8 cellular contexts compared by ENCODE assay signal in genomic region chr19:47035127-47035494, GRCh38.
DNase-seq lines count a peak whose midpoint lies in the region; ATAC-seq and TF ChIP-seq lines count a peak whose summit lies in the region.

No MANE protein-coding gene starts in this region.

- H3K27me3 ChIP-seq in parathyroid adenoma (ENCODE audit: control insufficient read depth, insufficient read depth, low read length), result no peaks in the 10 kb centered on the region

- H3K4me1 ChIP-seq in parathyroid adenoma, result peaks cover 8% of the 10 kb centered on the region

- peak overlapping the region; percentile 99 for H2AFZ ChIP-seq in parathyroid adenoma

- H3K4me1 Mint-ChIP-seq in effector memory CD8-positive, alpha-beta T cell (ENCODE audit: low read depth in 2 of 2), result peaks cover 11 to 21% of the 10 kb centered on the region in 2 donors

- H3K36me3 ChIP-seq in parathyroid adenoma (ENCODE audit: control insufficient read depth, insufficient read depth, low read length), result no peaks in the 10 kb centered on the region

- no peaks in the 10 kb centered on the region for H3K79me2 ChIP-seq in parathyroid adenoma

- no peak for TF ChIP-seq CTCF in parathyroid adenoma (IDR thresholded peaks at IDR 0.05)

- H3K4me3 Mint-ChIP-seq in effector memory CD8-positive, alpha-beta T cell, result peak overlapping the region; percentile 80

- H3K27ac ChIP-seq in parathyroid adenoma, result no peak overlapping the region

- no peaks in the 10 kb centered on the region for H3K9me3 ChIP-seq in parathyroid adenoma (ENCODE audit: control insufficient read depth, low read length)

- H3K36me3 Mint-ChIP-seq in effector memory CD8-positive, alpha-beta T cell (ENCODE audit: insufficient read depth), result peaks cover 16% of the 10 kb centered on the region

- H3K27ac Mint-ChIP-seq in effector memory CD8-positive, alpha-beta T cell, result peak overlapping the region; percentile 46 to 64

- H3K4me3 ChIP-seq in parathyroid adenoma (ENCODE audit: low read depth, low read length), result peak overlapping the region; percentile 67

- H3K9me3 Mint-ChIP-seq in effector memory CD8-positive, alpha-beta T cell, result no peaks in the 10 kb centered on the region

- peaks cover 16 to 23% of the 10 kb centered on the region in 2 donors for H3K27me3 Mint-ChIP-seq in effector memory CD8-positive, alpha-beta T cell

- H3K9ac ChIP-seq in parathyroid adenoma, result no peak overlapping the region

- no peak for ATAC-seq in effector memory CD8-positive, alpha-beta T cell (replicated peaks)
- ATAC-seq in HG02885 (IDR thresholded peaks at IDR 0.05; ENCODE audit: poor library complexity, unreplicated experiment), result no peak

- DNase-seq in stimulated activated CD4-positive, alpha-beta T cell treated with anti-CD3 and anti-CD28 coated beads, Interleukin-15, amount 100 ng/mL, for 24 hours, result peak; percentile 22
- no peak for DNase-seq in stimulated activated CD4-positive, alpha-beta T cell treated with anti-CD3 and anti-CD28 coated beads, Interleukin-12 subunit alpha, Interleukin-12 subunit beta, amount 100 ng/mL, for 4 hours
- DNase-seq in RPMI8226, result peak; percentile 23
- DNase-seq in effector memory CD8-positive, alpha-beta T cell, result no peak
- DNase-seq in NOMO-1 treated with DMSO at 0.1 percent for 48 hours (lab: John Stamatoyannopoulos, UW; ENCODE audit: unreplicated experiment), result no peak
- DNase-seq in stimulated activated CD4-positive, alpha-beta T cell treated with anti-CD3 and anti-CD28 coated beads, Interleukin-2, amount 100 ng/mL, for 24 hours, result no peak

- peak overlapping the region; percentile 89 for H3K4me2 ChIP-seq in parathyroid adenoma (ENCODE audit: low read length)

Comparison
In these comparisons a context has a peak if more than half of its experiments do, and no peak if none do; other contexts are left out.
1. DNase-seq: peak in stimulated activated CD4-positive, alpha-beta T cell treated with anti-CD3 and anti-CD28 coated beads, Interleukin-15, amount 100 ng/mL, for 24 hours (single experiment) and RPMI8226 (single experiment); none in stimulated activated CD4-positive, alpha-beta T cell treated with anti-CD3 and anti-CD28 coated beads, Interleukin-12 subunit alpha, Interleukin-12 subunit beta, amount 100 ng/mL, for 4 hours (single experiment), effector memory CD8-positive, alpha-beta T cell (0 of 3), NOMO-1 treated with DMSO at 0.1 percent for 48 hours (single experiment) and stimulated activated CD4-positive, alpha-beta T cell treated with anti-CD3 and anti-CD28 coated beads, Interleukin-2, amount 100 ng/mL, for 24 hours (0 of 2).